8 cellular contexts compared by ENCODE assay signal in genomic region chr10:92848037-92848440, GRCh38. TPM values are rescaled to one million over a fixed set of nuclear protein-coding genes. Genes with fewer than 3 reads are reported as not detected.
A peak's percentile ranks its signal among the peaks of the same experiment; 100 is the strongest.
DNase-seq lines count a peak whose midpoint lies in the region; ATAC-seq and TF ChIP-seq lines count a peak whose summit lies in the region.

No MANE protein-coding gene starts in this region.

- H3K9me3 ChIP-seq in iPS-15b (ENCODE audit: control insufficient read depth, insufficient read depth, low read length): peaks cover 6% of the 10 kb centered on the region

- peaks cover 29% of the 10 kb centered on the region for H3K4me1 Mint-ChIP-seq in activated T-cell treated with anti-CD3 and anti-CD28 coated beads, Interleukin-2, amount 50 U/mL, for 4 hours (ENCODE audit: low read depth)

- peaks cover 5% of the 10 kb centered on the region for H3K4me1 ChIP-seq in iPS-15b (ENCODE audit: control insufficient read depth, insufficient read depth, low read length)

- H3K36me3 Mint-ChIP-seq in activated T-cell treated with anti-CD3 and anti-CD28 coated beads, Interleukin-2, amount 50 U/mL, for 4 hours (ENCODE audit: insufficient read depth): no peaks in the 10 kb centered on the region

- no peak for DNase-seq in activated T-cell treated with anti-CD3 and anti-CD28 coated beads, Interleukin-2, amount 50 U/mL, for 4 hours
- DNase-seq in activated T-cell treated with anti-CD3 and anti-CD28 coated beads, Interleukin-2, amount 50 U/mL, for 48 hours: no peak
- DNase-seq in stimulated activated naive CD8-positive, alpha-beta T cell treated with anti-CD3 and anti-CD28 coated beads, Interleukin-15, Interleukin-2, amounts not matched to agents 100 U/mL and 50 U/mL, for 24 hours: no peak
- DNase-seq in SIG-M5 treated with dmso at 0.1 percent for 504 hours (lab: John Stamatoyannopoulos, UW; ENCODE audit: unreplicated experiment) (no peak), inferior parietal cortex (ENCODE audit: extremely low spot score) (no peak)

- peaks cover 50% of the 10 kb centered on the region for H3K27me3 ChIP-seq in iPS-15b (ENCODE audit: control insufficient read depth, insufficient read depth, low read length)

- H3K9ac ChIP-seq in iPS-15b (ENCODE audit: low read depth, low read length): no peak overlapping the region

- TF ChIP-seq CTCF in WI38 (IDR thresholded peaks at IDR 0.05; ENCODE audit: low read depth, low read length): no peak

- ATAC-seq in activated T-cell treated with anti-CD3 and anti-CD28 coated beads, Interleukin-2, amount 50 U/mL, for 4 hours: peak; percentile 51
- peak; percentile 41 for ATAC-seq in stimulated activated naive CD8-positive, alpha-beta T cell treated with anti-CD3 and anti-CD28 coated beads, Interleukin-15, Interleukin-2, amounts not matched to agents 100 U/mL and 50 U/mL, for 24 hours
- ATAC-seq in HG02852 (IDR thresholded peaks at IDR 0.05; ENCODE audit: unreplicated experiment): no peak

- peak overlapping the region; percentile 89 for H3K4me3 Mint-ChIP-seq in activated T-cell treated with anti-CD3 and anti-CD28 coated beads, Interleukin-2, amount 50 U/mL, for 4 hours

- peak overlapping the region; percentile 89 for H3K4me3 ChIP-seq in WI38 (ENCODE audit: low read depth, low read length)
- peak overlapping the region; percentile 49 for H3K4me3 ChIP-seq in iPS-15b (ENCODE audit: low read depth, low read length)

- no peaks in the 10 kb centered on the region for H3K27me3 Mint-ChIP-seq in activated T-cell treated with anti-CD3 and anti-CD28 coated beads, Interleukin-2, amount 50 U/mL, for 4 hours (ENCODE audit: low read depth)

- no peaks in the 10 kb centered on the region for H3K36me3 ChIP-seq in iPS-15b (ENCODE audit: control insufficient read depth, insufficient read depth, low read length)

- no peaks in the 10 kb centered on the region for H3K9me3 Mint-ChIP-seq in activated T-cell treated with anti-CD3 and anti-CD28 coated beads, Interleukin-2, amount 50 U/mL, for 4 hours

RNA-seq across cellular contexts. Expression of gene EXOC6, which starts 0.3 kb away (rescaled TPM):
- 10 to 100 TPM; 10.3 to 11.2 (median 10.8) TPM for total RNA-seq in activated T-cell treated with anti-CD3 and anti-CD28 coated beads, Interleukin-2, amount 50 U/mL, for 4 hours
